9 cellular contexts compared by ENCODE assay signal in genomic region chr22:30301995-30302809, GRCh38. TPM values are rescaled to one million over a fixed set of nuclear protein-coding genes. Genes with fewer than 3 reads are reported as not detected.
DNase-seq lines count a peak whose midpoint lies in the region; ATAC-seq and TF ChIP-seq lines count a peak whose summit lies in the region.
"Had no signal": no experiment of that assay in that cellular context is flagged by ENCODE, and none has a peak within 500 bp of the region (broad histone marks: within the 10 kb centered on the region; RNA-seq: fewer than 3 reads in every experiment).

No MANE protein-coding gene starts in this region.

- no peak for ATAC-seq in WTC11
- ATAC-seq in heart left ventricle: peak; percentile 13 to 54 (median 42)
- ATAC-seq in HG03135 (IDR thresholded peaks at IDR 0.05; ENCODE audit: unreplicated experiment): no peak
- no peak for ATAC-seq in HG03025 (IDR thresholded peaks at IDR 0.05; ENCODE audit: low FRiP score, unreplicated experiment)

- H3K36me3 ChIP-seq in heart left ventricle: peaks cover 0 to 60% (median 29%) of the 10 kb centered on the region in 9 donors

- TF ChIP-seq CTCF in WTC11 (IDR thresholded peaks at IDR 0.05): no peak
- no peak for TF ChIP-seq CTCF in heart left ventricle (IDR thresholded peaks at IDR 0.05)

- peak overlapping the region; percentile 58; the same call in 1 of the 2 replicates for H3K27ac Mint-ChIP-seq in WTC11

- intact Hi-C loops in heart left ventricle (cut with DNase I): no loop called here

- WGBS in heart left ventricle, 4 donors: 47 to 57% (median 55%) methylated on average over 5 to 9 of the region's 9 CpGs

- peak overlapping the region; percentile 68 to 95 (median 84) for H3K27ac ChIP-seq in heart left ventricle

- CTCF ChIA-PET in WTC11 (lab: Charles Lee): interaction anchor here (0.5 to 7.9 kb wide), 7 partner anchors 13 to 932 kb away, joined by 3 to 57 read pairs (median 4); partner anchors contain the start of genes CASTOR1 and RNF215

- H3K9me3 Mint-ChIP-seq in WTC11: no peaks in the 10 kb centered on the region

- POLR2A ChIA-PET in WTC11 (lab: Charles Lee): no interaction called here

- peaks cover 19 to 91% (median 72%) of the 10 kb centered on the region in 12 donors for H3K4me1 ChIP-seq in heart left ventricle

- no peak for TF ChIP-seq POLR2A in heart left ventricle (IDR thresholded peaks at IDR 0.05)

- no peaks in the 10 kb centered on the region for H3K27me3 ChIP-seq in heart left ventricle

- H3K27me3 Mint-ChIP-seq in WTC11 (ENCODE audit: low read depth): no peaks in the 10 kb centered on the region

- H3K36me3 Mint-ChIP-seq in WTC11: no peaks in the 10 kb centered on the region; the same call in 1 of the 2 replicates

- no peaks in the 10 kb centered on the region for H3K9me3 ChIP-seq in heart left ventricle

- H3K4me3 Mint-ChIP-seq in WTC11: no peak overlapping the region

- DNase-seq in HT-29 (ENCODE audit: low spot score) (peak; percentile 34), WTC11 (ENCODE audit: low spot score) (no peak), heart left ventricle (peak; percentile 51 to 78 (median 64)), smooth muscle cell of the brain vasculature (ENCODE audit: low read depth, low spot score) (peak; percentile 69), putamen (ENCODE audit: low spot score) (no peak), HuH-7.5 (ENCODE audit: low spot score) (no peak)

- peak overlapping the region in 1 of 12 donors; percentile 8 for H3K4me3 ChIP-seq in heart left ventricle

- H3K4me1 Mint-ChIP-seq in WTC11: no peaks in the 10 kb centered on the region

TF ChIP-seq in WTC11, 78 proteins besides CTCF, POLR2A, EP300 and RAD21:
- TF ChIP-seq ZBTB21 (CRISPR knock-in tag; IDR thresholded peaks at IDR 0.05; ENCODE audit: borderline replicate concordance) (no peak), ZNF396 (CRISPR knock-in tag; IDR thresholded peaks at IDR 0.05; ENCODE audit: borderline replicate concordance) (no peak), ZBTB43 (CRISPR knock-in tag; IDR thresholded peaks at IDR 0.05) (no peak), NR2C2 (CRISPR knock-in tag; IDR thresholded peaks at IDR 0.05) (no peak), ATF3 (CRISPR knock-in tag; conservative IDR thresholded peaks at IDR 0.05) (no peak), E2F1 (CRISPR knock-in tag; IDR thresholded peaks at IDR 0.05) (no peak), KAT7 (CRISPR knock-in tag; IDR thresholded peaks at IDR 0.05; ENCODE audit: borderline replicate concordance) (no peak), SMAD3 (CRISPR knock-in tag; IDR thresholded peaks at IDR 0.05; ENCODE audit: borderline replicate concordance) (no peak), NFATC4 (CRISPR knock-in tag; IDR thresholded peaks at IDR 0.05) (no peak), IRF2 (CRISPR knock-in tag; IDR thresholded peaks at IDR 0.05; ENCODE audit: borderline replicate concordance, low read depth) (no peak), ZMAT4 (CRISPR knock-in tag; IDR thresholded peaks at IDR 0.05) (no peak), RORB (CRISPR knock-in tag; IDR thresholded peaks at IDR 0.05) (no peak), MXD4 (CRISPR knock-in tag; IDR thresholded peaks at IDR 0.05; ENCODE audit: borderline replicate concordance) (no peak), E2F4 (CRISPR knock-in tag; IDR thresholded peaks at IDR 0.05; ENCODE audit: borderline replicate concordance, low read depth) (no peak), ATF1 (CRISPR knock-in tag; IDR thresholded peaks at IDR 0.05) (no peak), FOXJ3 (CRISPR knock-in tag; IDR thresholded peaks at IDR 0.05; ENCODE audit: borderline replicate concordance) (no peak)

RNA-seq across cellular contexts. Expression of gene CASTOR1, which starts 12.9 kb away (rescaled TPM):
- total RNA-seq in HT-29 (2014; rRNA removed; shearing (Covaris generic)): 1.5 and 2.0 TPM in 2 replicates
- total RNA-seq in WTC11 (2021): 15.8 to 18.6 TPM (median 16.0 TPM) in 3 replicates
- total RNA-seq in heart left ventricle: 10 to 100 TPM in 3 of 9 donors, 1 to 10 TPM in 6; 3.8 to 16.6 (median 7.1) TPM
- 10 to 100 TPM in 1 of 2 donors, 1 to 10 TPM in 1; 7.0 to 10.2 TPM for polyA plus RNA-seq in heart left ventricle

RNA-seq across cellular contexts. Expression of gene TBC1D10A, which starts 24.5 kb away (rescaled TPM):
- 17.2 and 17.4 TPM in 2 replicates for total RNA-seq in HT-29 (2014; rRNA removed; shearing (Covaris generic))
- total RNA-seq in WTC11 (2021) (7.5 to 11.1 TPM (median 9.6 TPM) in 3 replicates), heart left ventricle (10 to 100 TPM in 1 of 9 donors, 1 to 10 TPM in 8; 4.3 to 10.1 (median 7.1) TPM)
- 1 to 10 TPM; 4.5 to 9.5 TPM for polyA plus RNA-seq in heart left ventricle

RNA-seq across cellular contexts. Expression of gene OSM, which starts 35.6 kb away (rescaled TPM):
- not detected in 2 replicates for total RNA-seq in HT-29 (2014; rRNA removed; shearing (Covaris generic))
- total RNA-seq in WTC11 (2021): not detected in 3 replicates
- total RNA-seq in heart left ventricle: 1 to 10 TPM in 2 of 9 donors, under 1 TPM in 5, not detected in 2; 0.17 to 5.0 (median 0.42) TPM
- polyA plus RNA-seq in heart left ventricle: under 1 TPM; 0.25 to 0.27 TPM
- polyA plus RNA-seq: neural cell had no signal

RNA-seq across cellular contexts. Expression of gene SF3A1, which starts 54.5 kb away (rescaled TPM):
- total RNA-seq in HT-29 (2014; rRNA removed; shearing (Covaris generic)): 42.3 and 50.8 TPM in 2 replicates
- total RNA-seq in WTC11 (2021) (214 to 272 TPM (median 227 TPM) in 3 replicates), heart left ventricle (100 to 1,000 TPM in 4 of 9 donors, 10 to 100 TPM in 5; 57.7 to 142 (median 99.2) TPM)
- polyA plus RNA-seq in heart left ventricle: 10 to 100 TPM; 11.4 to 31.3 TPM

RNA-seq across cellular contexts. Expression of gene CCDC157, which starts 54.6 kb away (rescaled TPM):
- 3.6 and 5.5 TPM in 2 replicates for total RNA-seq in HT-29 (2014; rRNA removed; shearing (Covaris generic))
- total RNA-seq in WTC11 (2021) (3.8 to 6.5 TPM (median 4.2 TPM) in 3 replicates), heart left ventricle (1 to 10 TPM in 5 of 9 donors, under 1 TPM in 4; 0.45 to 1.7 (median 1.1) TPM)
- 1 to 10 TPM in 1 of 2 donors, under 1 TPM in 1; 0.42 to 1.4 TPM for polyA plus RNA-seq in heart left ventricle

Comparison
In these comparisons a context has a peak if more than half of its experiments do, and no peak if none do; other contexts are left out.
1. DNase-seq: peak in HT-29 (single experiment), heart left ventricle (5 of 5) and smooth muscle cell of the brain vasculature (single experiment); none in WTC11 (single experiment), putamen (single experiment) and HuH-7.5 (single experiment).
2. ATAC-seq: peak in heart left ventricle (4 of 4); none in WTC11 (single experiment), HG03135 (single experiment) and HG03025 (single experiment).